In genomic region chr19:6632747-6633455, GRCh38 we compare ENCODE assay signal across 9 cellular contexts. TPM values are rescaled to one million over a fixed set of nuclear protein-coding genes. Genes with fewer than 3 reads are reported as not detected.
DNase-seq lines count a peak whose midpoint lies in the region; ATAC-seq and TF ChIP-seq lines count a peak whose summit lies in the region.
"Not testable (repeated sequence)": the region's sequence is repeated elsewhere in the genome, so short reads cannot be mapped to it uniquely, and the experiment has no call there.
"Had no signal": no experiment of that assay in that cellular context is flagged by ENCODE, and none has a peak within 500 bp of the region (broad histone marks: within the 10 kb centered on the region; RNA-seq: fewer than 3 reads in every experiment).

No MANE protein-coding gene starts in this region.

- H3K27ac ChIP-seq in BLaER1 treated with 17β-estradiol and CSF1 and Interleukin-3, amounts not matched to agents 10 nM and 100 nM = not testable (repeated sequence)

- H3K27me3 Mint-ChIP-seq in activated naive CD8-positive, alpha-beta T cell treated with anti-CD3 and anti-CD28 coated beads, Interleukin-2, amount 10 ng/mL, durations not matched to agents 7 days and 5 days = not testable (repeated sequence)

- not testable (repeated sequence) for H3K27ac Mint-ChIP-seq in activated naive CD8-positive, alpha-beta T cell treated with anti-CD3 and anti-CD28 coated beads, Interleukin-2, amount 10 ng/mL, durations not matched to agents 7 days and 5 days

- H3K36me3 Mint-ChIP-seq in activated naive CD8-positive, alpha-beta T cell treated with anti-CD3 and anti-CD28 coated beads, Interleukin-2, amount 10 ng/mL, durations not matched to agents 7 days and 5 days = not testable (repeated sequence)

- not testable (repeated sequence) for H3K9me3 Mint-ChIP-seq in activated naive CD8-positive, alpha-beta T cell treated with anti-CD3 and anti-CD28 coated beads, Interleukin-2, amount 10 ng/mL, durations not matched to agents 7 days and 5 days

- not testable (repeated sequence) for H3K4me3 ChIP-seq in BLaER1 treated with 17β-estradiol and CSF1 and Interleukin-3, amounts not matched to agents 10 nM and 100 nM; fibroblast of villous mesenchyme (ENCODE audit: low read depth, low read length)

- not testable (repeated sequence) for H3K27me3 ChIP-seq in BLaER1 treated with 17β-estradiol and CSF1 and Interleukin-3, amounts not matched to agents 10 nM and 100 nM

- H3K4me2 ChIP-seq in BLaER1 treated with 17β-estradiol and CSF1 and Interleukin-3, amounts not matched to agents 10 nM and 100 nM = peak overlapping the region in 10 of 11 experiments; percentile 10 to 66 (median 42); a peak in 14 of 22 replicates

- POLR2A ChIA-PET in activated naive CD8-positive, alpha-beta T cell treated with anti-CD3 and anti-CD28 coated beads, Interleukin-2, amount 10 ng/mL, durations not matched to agents 7 days and 5 days (lab: Charles Lee) = interaction anchor here (0.6 to 2.0 kb wide), 5 partner anchors 22 to 105 kb away, joined by 3 to 9 read pairs (median 3); partner anchors contain the start of gene GPR108

- H3K4me3 Mint-ChIP-seq in activated naive CD8-positive, alpha-beta T cell treated with anti-CD3 and anti-CD28 coated beads, Interleukin-2, amount 10 ng/mL, durations not matched to agents 7 days and 5 days = not testable (repeated sequence)

- DNase-seq in GOT3 (lab: John Stamatoyannopoulos, UW) (peak; percentile 57), NCI-H2227 treated with DMSO at 0.1 percent for 48 hours (lab: John Stamatoyannopoulos, UW) (peak; percentile 2), T-helper 2 cell (peak in 3 of 5 experiments; percentile 8 to 42 (median 31)), fibroblast of villous mesenchyme (ENCODE audit: low read depth) (peak; percentile 44), midbrain (lab: John Stamatoyannopoulos, UW) (peak; percentile 85)
- peak; percentile 56 for DNase-seq in activated naive CD8-positive, alpha-beta T cell treated with anti-CD3 and anti-CD28 coated beads, Interleukin-2, amount 10 ng/mL, durations not matched to agents 7 days and 5 days
- peak; percentile 43 to 55 for DNase-seq in stimulated activated CD4-positive, alpha-beta T cell treated with anti-CD3 and anti-CD28 coated beads, Interleukin-4, amount 100 ng/mL, for 48 hours (ENCODE audit: low read depth in 2 of 2)

- not testable (repeated sequence) for ATAC-seq in activated naive CD8-positive, alpha-beta T cell treated with anti-CD3 and anti-CD28 coated beads, Interleukin-2, amount 10 ng/mL, durations not matched to agents 7 days and 5 days (ENCODE audit: low read depth)

- not testable (repeated sequence) for H3K9ac ChIP-seq in BLaER1 treated with 17β-estradiol and CSF1 and Interleukin-3, amounts not matched to agents 10 nM and 100 nM

- peaks cover 0 to 15% (median 7%) of the 10 kb centered on the region in 11 experiments; a peak in 13 of 22 replicates for H3K9me3 ChIP-seq in BLaER1 treated with 17β-estradiol and CSF1 and Interleukin-3, amounts not matched to agents 10 nM and 100 nM (replicated peaks in 1 of 11)

- peaks cover 25% of the 10 kb centered on the region for H3K4me1 Mint-ChIP-seq in activated naive CD8-positive, alpha-beta T cell treated with anti-CD3 and anti-CD28 coated beads, Interleukin-2, amount 10 ng/mL, durations not matched to agents 7 days and 5 days

- peak; percentile 59 for TF ChIP-seq CTCF in fibroblast of villous mesenchyme (IDR thresholded peaks at IDR 0.05; ENCODE audit: insufficient read depth, low read depth, low read length)

- H3K4me1 ChIP-seq in BLaER1 treated with 17β-estradiol and CSF1 and Interleukin-3, amounts not matched to agents 10 nM and 100 nM = peaks cover 0 to 11% (median 7%) of the 10 kb centered on the region in 10 experiments; a peak in 13 of 20 replicates

- not testable (repeated sequence) for H3K36me3 ChIP-seq in BLaER1 treated with 17β-estradiol and CSF1 and Interleukin-3, amounts not matched to agents 10 nM and 100 nM

- H4K20me1 ChIP-seq in BLaER1 treated with 17β-estradiol and CSF1 and Interleukin-3, amounts not matched to agents 10 nM and 100 nM = not testable (repeated sequence)

RNA-seq across cellular contexts. Expression of gene TNFSF14, which starts 37.1 kb away (rescaled TPM):
- total RNA-seq in activated naive CD8-positive, alpha-beta T cell treated with anti-CD3 and anti-CD28 coated beads, Interleukin-2, amount 10 ng/mL, durations not matched to agents 7 days and 5 days = 10 to 100 TPM; 30.7 to 33.4 TPM
- total RNA-seq in fibroblast of villous mesenchyme = under 0.01 TPM in 1 of 2 replicates, not detected in the other
- total RNA-seq: temporal lobe had no signal

RNA-seq across cellular contexts. Expression of gene CD70, which starts 42.0 kb away (rescaled TPM):
- total RNA-seq in activated naive CD8-positive, alpha-beta T cell treated with anti-CD3 and anti-CD28 coated beads, Interleukin-2, amount 10 ng/mL, durations not matched to agents 7 days and 5 days = 1 to 10 TPM; 6.9 to 7.7 TPM
- total RNA-seq in fibroblast of villous mesenchyme = not detected in 2 replicates
- total RNA-seq: temporal lobe had no signal

Comparison
In these comparisons a context has a peak if more than half of its experiments do, and no peak if none do; other contexts are left out.
1. DNase-seq: peak in every context shown above with its lines; median percentile 85 in midbrain; 57 in GOT3; 56 in activated naive CD8-positive, alpha-beta T cell treated with anti-CD3 and anti-CD28 coated beads, Interleukin-2, amount 10 ng/mL, durations not matched to agents 7 days and 5 days; 49 in stimulated activated CD4-positive, alpha-beta T cell treated with anti-CD3 and anti-CD28 coated beads, Interleukin-4, amount 100 ng/mL, for 48 hours; 44 in fibroblast of villous mesenchyme; 31 in T-helper 2 cell; 2 in NCI-H2227 treated with DMSO at 0.1 percent for 48 hours.
2. RNA of gene TNFSF14, which starts 37.1 kb away (total RNA-seq): 30.7 to 33.4 TPM in activated naive CD8-positive, alpha-beta T cell treated with anti-CD3 and anti-CD28 coated beads, Interleukin-2, amount 10 ng/mL, durations not matched to agents 7 days and 5 days; under 0.01 TPM in fibroblast of villous mesenchyme; every median in the first group is over 10 times any median in the second.